Comparison of ENCODE assay signal across 18 cellular contexts in the genomic region with DNA sequence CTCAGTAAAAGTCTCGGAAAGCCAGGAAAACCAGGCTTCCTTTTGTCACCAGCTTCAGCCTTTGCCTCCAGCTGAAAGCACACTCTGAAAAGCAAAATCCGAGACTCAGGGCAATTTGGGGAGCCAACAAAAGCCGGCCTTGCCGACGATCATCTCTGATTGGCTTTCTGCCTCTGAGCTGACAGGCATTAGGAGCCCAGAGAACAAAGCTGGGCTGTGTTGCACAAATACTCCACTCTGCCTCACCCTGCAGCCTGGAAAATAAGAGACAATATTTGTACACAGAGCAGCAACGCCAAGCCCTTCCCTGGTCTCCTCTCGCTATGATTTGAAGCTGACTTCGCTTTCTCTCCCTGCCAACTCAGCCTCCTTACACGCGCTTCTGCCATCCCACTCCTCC.
DNase-seq lines count a peak whose midpoint lies in the region.
"Had no signal": no experiment of that assay in that cellular context is flagged by ENCODE, and none has a peak within 500 bp of the region (broad histone marks: within the 10 kb centered on the region; RNA-seq: fewer than 3 reads in every experiment).

No MANE protein-coding gene starts in this region.

- DNase-seq in DMS153 (lab: John Stamatoyannopoulos, UW) (peak; percentile 2), DMS153 treated with DMSO at 0.1 percent for 48 hours (lab: John Stamatoyannopoulos, UW; ENCODE audit: unreplicated experiment) (no peak), superior temporal gyrus (ENCODE audit: extremely low spot score) (peak; percentile 84), kidney tubule cell (ENCODE audit: low spot score) (no peak), cortex of kidney (lab: John Stamatoyannopoulos, UW) (no peak)
- DNase-seq in stimulated activated CD4-positive, alpha-beta T cell treated with anti-CD3 and anti-CD28 coated beads, Interleukin-2, amount 100 ng/mL, for 48 hours, result no peak
- DNase-seq: activated CD8-positive, alpha-beta memory T cell treated with anti-CD3 and anti-CD28 coated beads for 24 hours; activated gamma-delta T cell treated with Interleukin-2 at 50 U/mL for 16 hours; CD4-positive, alpha-beta T cell; effector memory CD4-positive, alpha-beta T cell; foreskin fibroblast; GF-D8; KG1 had no signal

- H3K36me3 ChIP-seq in iPS-18a (ENCODE audit: control insufficient read depth, low read depth, low read length), result no peaks in the 10 kb centered on the region
- H3K36me3 ChIP-seq: SJSA1 had no signal

- no peaks in the 10 kb centered on the region for H3K9me3 ChIP-seq in iPS-18a (ENCODE audit: control insufficient read depth, low read depth, low read length)
- H3K9me3 ChIP-seq: body of pancreas, SJSA1 had no signal

- peak overlapping the region; percentile 20 for H3K9ac ChIP-seq in iPS-18a (ENCODE audit: low read length)

- peaks cover 29% of the 10 kb centered on the region for H3K4me1 ChIP-seq in iPS-18a (ENCODE audit: control insufficient read depth, low read depth, low read length)
- H3K4me1 ChIP-seq: body of pancreas, SJSA1 had no signal

- H3K4me3 ChIP-seq in iPS-18a (ENCODE audit: low read length), result peak overlapping the region; percentile 38
- H3K4me3 ChIP-seq: body of pancreas, SJSA1 had no signal

- H3K27me3 ChIP-seq in iPS-18a (ENCODE audit: control insufficient read depth, insufficient read depth, low read length), result no peaks in the 10 kb centered on the region

- peak overlapping the region; percentile 96 for H3K27ac ChIP-seq in angular gyrus (ENCODE audit: low read depth, low read length)
- H3K27ac ChIP-seq in iPS-18a (ENCODE audit: low read length), result peak overlapping the region; percentile 42
- H3K27ac ChIP-seq: 22Rv1, body of pancreas, SJSA1 had no signal

Comparison
In these comparisons a context has a peak if more than half of its experiments do, and no peak if none do; other contexts are left out.
1. DNase-seq: peak in DMS153 (single experiment) and superior temporal gyrus (single experiment); none in DMS153 treated with DMSO at 0.1 percent for 48 hours (single experiment), stimulated activated CD4-positive, alpha-beta T cell treated with anti-CD3 and anti-CD28 coated beads, Interleukin-2, amount 100 ng/mL, for 48 hours (0 of 2), kidney tubule cell (single experiment) and cortex of kidney (single experiment).